Comparison of ENCODE assay signal across 8 cellular contexts in genomic region chr5:100479079-100479688, GRCh38. TPM values are rescaled to one million over a fixed set of nuclear protein-coding genes. Genes with fewer than 3 reads are reported as not detected.
DNase-seq lines count a peak whose midpoint lies in the region; TF ChIP-seq lines count a peak whose summit lies in the region.

No MANE protein-coding gene starts in this region.

- H3K27ac Mint-ChIP-seq in neural progenitor cell = no peak overlapping the region
- H3K27ac Mint-ChIP-seq in mesothelial cell of epicardium = no peak overlapping the region

- H3K9ac ChIP-seq in mammary epithelial cell (ENCODE audit: insufficient read depth, low read length) = no peak overlapping the region
- H3K9ac ChIP-seq in neural progenitor cell = no peak overlapping the region

- 40% methylated on average over 3 of the region's 3 CpGs for WGBS in mammary epithelial cell (ENCODE audit: low coverage, missing lambda C conversion rate)

- BruUV-seq in mammary epithelial cell (replicated peaks; lab: Mats Ljungman, UMichigan) = no TSS peak

- in situ Hi-C loops in mammary epithelial cell (cut with MboI; ENCODE audit: low sequenced_read_pairs in 2 of 2) = loop anchor here in 1 of 2 donors (25.0 kb wide), 1 partner anchor 908 kb away; no protein-coding TSS in a partner anchor

- no peaks in the 10 kb centered on the region for H3K4me1 ChIP-seq in mammary epithelial cell (ENCODE audit: insufficient read depth, low read length)
- no peaks in the 10 kb centered on the region for H3K4me1 ChIP-seq in neural progenitor cell

- H2AFZ ChIP-seq in mammary epithelial cell (ENCODE audit: low read depth, low read length) = no peak overlapping the region
- H2AFZ ChIP-seq in neural progenitor cell (replicated peaks) = no peak overlapping the region

- H3K36me3 Mint-ChIP-seq in neural progenitor cell = no peaks in the 10 kb centered on the region
- no peaks in the 10 kb centered on the region for H3K36me3 Mint-ChIP-seq in mesothelial cell of epicardium

- TF ChIP-seq CTCF in mammary epithelial cell (conservative IDR thresholded peaks at IDR 0.05 in 1 of 2, IDR thresholded peaks at IDR 0.05 in 1 of 2; ENCODE audit: extremely low read depth in 1 of 2, insufficient read depth in 1 of 2, low read depth in 1 of 2, low read length in 2 of 2) = peak; percentile 62 to 87
- peak; percentile 67 for TF ChIP-seq CTCF in neural progenitor cell (IDR thresholded peaks at IDR 0.05)
- TF ChIP-seq CTCF in mesothelial cell of epicardium (IDR thresholded peaks at IDR 0.05; ENCODE audit: unreplicated experiment) = no peak

- H3K36me3 ChIP-seq in mammary epithelial cell (ENCODE audit: insufficient read depth, low read length) = no peaks in the 10 kb centered on the region
- H3K36me3 ChIP-seq in neural progenitor cell = no peaks in the 10 kb centered on the region

- H3K4me1 Mint-ChIP-seq in neural progenitor cell (no peaks in the 10 kb centered on the region), mesothelial cell of epicardium (no peaks in the 10 kb centered on the region)

- DNase-seq in ELF-1 (ENCODE audit: low read depth, low spot score) (peak; percentile 5), H4 (ENCODE audit: low spot score) (peak; percentile 58), NCI-H187 treated with DMSO at 0.1 percent for 48 hours (lab: John Stamatoyannopoulos, UW) (peak; percentile 14), mammary epithelial cell (peak; percentile 50), neural progenitor cell (ENCODE audit: low spot score) (peak; percentile 49), nucleus accumbens (lab: John Stamatoyannopoulos, UW) (no peak), mesothelial cell of epicardium (ENCODE audit: low spot score in 2 of 2, unreplicated experiment in 2 of 2) (no peak), OCI-M2 (lab: John Stamatoyannopoulos, UW; ENCODE audit: unreplicated experiment) (no peak)

- H3K4me3 ChIP-seq in mammary epithelial cell (replicated peaks in 1 of 3; ENCODE audit: insufficient read depth in 1 of 3, low read depth in 2 of 3, low read length in 3 of 3) (no peak overlapping the region), neural progenitor cell (no peak overlapping the region)

- H3K9me3 ChIP-seq in mammary epithelial cell (replicated peaks; ENCODE audit: insufficient read depth, low read length) (no peaks in the 10 kb centered on the region), neural progenitor cell (ENCODE audit: low read depth) (no peaks in the 10 kb centered on the region)

- H3K79me2 ChIP-seq in mammary epithelial cell (ENCODE audit: insufficient read depth, low read length) (no peaks in the 10 kb centered on the region), neural progenitor cell (ENCODE audit: low read depth) (no peaks in the 10 kb centered on the region)

- H3K4me2 ChIP-seq in mammary epithelial cell (ENCODE audit: insufficient read depth, low read depth, low read length) (no peak overlapping the region), neural progenitor cell (no peak overlapping the region)

- CTCF ChIA-PET in mammary epithelial cell (lab: Charles Lee; ENCODE audit: low non-redundant PET) = no interaction called here

- intact Hi-C loops in mammary epithelial cell (cut with micrococcal nuclease) = loop anchor here (1.0 to 2.0 kb wide), 4 partner anchors 144 to 1200 kb away; no protein-coding TSS in a partner anchor

- dilution Hi-C loops in mammary epithelial cell (cut with HindIII; ENCODE audit: low sequenced_read_pairs) = no loop called here

- H4K20me1 ChIP-seq in mammary epithelial cell (ENCODE audit: insufficient read depth, low read length) (no peaks in the 10 kb centered on the region), neural progenitor cell (ENCODE audit: low read depth) (no peaks in the 10 kb centered on the region)

- H3K4me3 Mint-ChIP-seq in neural progenitor cell (no peak overlapping the region), mesothelial cell of epicardium (no peak overlapping the region)

- H3K27me3 Mint-ChIP-seq in neural progenitor cell (ENCODE audit: insufficient read depth, low read depth) (no peaks in the 10 kb centered on the region), mesothelial cell of epicardium (ENCODE audit: low read depth) (no peaks in the 10 kb centered on the region)

- no peaks in the 10 kb centered on the region for H3F3A ChIP-seq in neural progenitor cell (ENCODE audit: low read depth)

- no peaks in the 10 kb centered on the region for H3K27me3 ChIP-seq in mammary epithelial cell (ENCODE audit: insufficient read depth, low read length)
- H3K27me3 ChIP-seq in neural progenitor cell = no peaks in the 10 kb centered on the region

- no peak overlapping the region for H3K27ac ChIP-seq in mammary epithelial cell (ENCODE audit: insufficient read depth, low read depth, low read length)
- no peak overlapping the region for H3K27ac ChIP-seq in neural progenitor cell

- H3K9me3 Mint-ChIP-seq in neural progenitor cell (no peaks in the 10 kb centered on the region), mesothelial cell of epicardium (no peaks in the 10 kb centered on the region)

RNA-seq across cellular contexts. Expression of gene FAM174A, which starts 56.0 kb away (rescaled TPM):
- total RNA-seq in H4 (2014; rRNA removed; shearing (Covaris generic)) = 22.8 and 25.0 TPM in 2 replicates
- total RNA-seq in mammary epithelial cell (10 to 100 TPM; 16.6 to 37.3 TPM), neural progenitor cell (ENCODE audit: low replicate concordance) (3.0 and 7.8 TPM in 2 replicates), mesothelial cell of epicardium (9.7 to 12.5 TPM (median 12.0 TPM) in 3 replicates)
- 8.0 TPM for polyA plus RNA-seq in mammary epithelial cell
- not detected for polyA minus RNA-seq in mammary epithelial cell

Comparison
In these comparisons a context has a peak if more than half of its experiments do, and no peak if none do; other contexts are left out.
1. DNase-seq: peak in ELF-1 (single experiment), H4 (single experiment), NCI-H187 treated with DMSO at 0.1 percent for 48 hours (single experiment), mammary epithelial cell (single experiment) and neural progenitor cell (single experiment); none in nucleus accumbens (0 of 56), mesothelial cell of epicardium (0 of 2) and OCI-M2 (single experiment).